ENCODE assay signal across 9 cellular contexts in the genomic region with DNA sequence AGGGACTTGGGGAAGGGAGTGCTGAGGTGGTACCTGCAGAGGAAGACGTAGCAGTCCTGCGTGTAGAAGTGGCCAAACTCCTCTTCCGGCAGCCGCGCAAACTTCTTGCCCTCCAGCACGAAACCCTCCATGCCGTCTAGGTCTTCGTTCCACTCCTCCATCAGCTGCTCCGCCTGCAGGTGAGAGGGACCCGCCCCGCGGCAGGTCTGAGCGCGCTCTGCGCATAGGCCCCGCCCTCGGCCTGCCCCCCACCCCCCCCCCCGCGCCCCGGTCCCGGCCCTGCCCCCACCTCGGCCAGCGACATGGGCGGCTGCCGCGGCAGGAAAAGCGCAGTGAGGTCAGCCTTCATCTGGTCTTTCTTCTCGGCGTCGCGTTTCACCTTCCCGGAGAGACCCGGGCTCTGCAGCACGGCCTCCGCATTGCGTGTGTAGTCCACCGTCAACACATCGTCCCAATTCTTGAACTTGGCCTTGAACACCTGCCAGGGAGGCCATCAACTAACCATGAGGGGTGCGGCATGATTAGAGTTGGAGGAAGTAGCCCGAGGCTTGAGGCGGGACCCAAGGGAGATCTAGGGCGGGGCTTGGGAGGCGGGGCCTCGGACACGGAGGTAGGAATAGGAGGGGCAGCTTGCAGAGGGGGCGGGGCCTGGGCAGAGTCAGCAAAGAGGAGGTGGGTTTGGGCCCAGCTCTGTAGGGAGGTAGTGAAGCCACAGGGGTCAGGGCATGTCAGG. TPM values are rescaled to one million over a fixed set of nuclear protein-coding genes. Genes with fewer than 3 reads are reported as not detected.
DNase-seq lines count a peak whose midpoint lies in the region; ATAC-seq and TF ChIP-seq lines count a peak whose summit lies in the region.
"Had no signal": no experiment of that assay in that cellular context is flagged by ENCODE, and none has a peak within 500 bp of the region (broad histone marks: within the 10 kb centered on the region; RNA-seq: fewer than 3 reads in every experiment).

No MANE protein-coding gene starts in this region.

- no peaks in the 10 kb centered on the region for H3K79me2 ChIP-seq in GM23248 (ENCODE audit: insufficient read depth)
- H3K79me2 ChIP-seq in OCI-LY7 (ENCODE audit: insufficient read depth, low read depth, low read length), result no peaks in the 10 kb centered on the region

- H3K9ac ChIP-seq in GM23248 (no peak overlapping the region), mesenchymal stem cell (ENCODE audit: low read length) (no peak overlapping the region)
- H3K9ac ChIP-seq: parathyroid adenoma had no signal

- H4K91ac ChIP-seq in mesenchymal stem cell (ENCODE audit: low read length), result no peak overlapping the region

- no peaks in the 10 kb centered on the region for H3K27me3 Mint-ChIP-seq in activated T-helper 1 cell treated with anti-CD3 and anti-CD28 coated beads, Interleukin-12 subunit alpha, Interleukin-12 subunit beta, Interleukin-2, Interleukin-4 antibody, amounts not matched to agents 30 ng/mL and 10 ng/mL and 1 ng/mL, durations not matched to agents 14 hours and 24 hours and 36 hours (ENCODE audit: insufficient read depth)

- H3K79me1 ChIP-seq in mesenchymal stem cell (replicated peaks; ENCODE audit: low read length, poor library complexity, severe bottlenecking), result peaks cover 34% of the 10 kb centered on the region

- peak; percentile 63 for DNase-seq in GM23248
- peak; percentile 56 for DNase-seq in OCI-LY7 (ENCODE audit: low spot score)
- DNase-seq in dorsolateral prefrontal cortex, result no peak
- DNase-seq in mesenchymal stem cell, result peak; percentile 33
- no peak for DNase-seq in activated T-helper 1 cell treated with anti-CD3 and anti-CD28 coated beads, Interleukin-12 subunit alpha, Interleukin-12 subunit beta, Interleukin-2, Interleukin-4 antibody, amounts not matched to agents 30 ng/mL and 10 ng/mL and 1 ng/mL, durations not matched to agents 14 hours and 24 hours and 36 hours (ENCODE audit: low spot score)

- no peak overlapping the region for H2BK12ac ChIP-seq in mesenchymal stem cell (ENCODE audit: low read length in 2 of 2)

- no peaks in the 10 kb centered on the region for H3K4me1 ChIP-seq in GM23248 (ENCODE audit: insufficient read depth)
- H3K4me1 ChIP-seq in OCI-LY7 (ENCODE audit: insufficient read depth, low read length, poor library complexity, severe bottlenecking), result no peaks in the 10 kb centered on the region
- peaks cover 5% of the 10 kb centered on the region for H3K4me1 ChIP-seq in mesenchymal stem cell (ENCODE audit: control insufficient read depth, insufficient read depth, low read depth, low read length)
- H3K4me1 ChIP-seq: parathyroid adenoma had no signal

- H3K4me1 Mint-ChIP-seq in activated T-helper 1 cell treated with anti-CD3 and anti-CD28 coated beads, Interleukin-12 subunit alpha, Interleukin-12 subunit beta, Interleukin-2, Interleukin-4 antibody, amounts not matched to agents 30 ng/mL and 10 ng/mL and 1 ng/mL, durations not matched to agents 14 hours and 24 hours and 36 hours (ENCODE audit: low read depth), result peaks cover 4% of the 10 kb centered on the region

- H3K27ac ChIP-seq in 22Rv1, result peak overlapping the region; percentile 85
- no peak overlapping the region for H3K27ac ChIP-seq in GM23248
- no peak overlapping the region for H3K27ac ChIP-seq in OCI-LY7 (ENCODE audit: low read depth, low read length, poor library complexity, severe bottlenecking)
- H3K27ac ChIP-seq in dorsolateral prefrontal cortex, result peak overlapping the region in 55 of 59 donors; percentile 19 to 91 (median 77)
- no peak overlapping the region for H3K27ac ChIP-seq in mesenchymal stem cell (ENCODE audit: low read length, poor library complexity, severe bottlenecking)
- H3K27ac ChIP-seq: parathyroid adenoma had no signal

- H3K36me3 Mint-ChIP-seq in activated T-helper 1 cell treated with anti-CD3 and anti-CD28 coated beads, Interleukin-12 subunit alpha, Interleukin-12 subunit beta, Interleukin-2, Interleukin-4 antibody, amounts not matched to agents 30 ng/mL and 10 ng/mL and 1 ng/mL, durations not matched to agents 14 hours and 24 hours and 36 hours (ENCODE audit: low read depth), result peaks cover 26% of the 10 kb centered on the region

- H3K4me3 Mint-ChIP-seq in activated T-helper 1 cell treated with anti-CD3 and anti-CD28 coated beads, Interleukin-12 subunit alpha, Interleukin-12 subunit beta, Interleukin-2, Interleukin-4 antibody, amounts not matched to agents 30 ng/mL and 10 ng/mL and 1 ng/mL, durations not matched to agents 14 hours and 24 hours and 36 hours, result no peak overlapping the region

- ATAC-seq in HG02623 (IDR thresholded peaks at IDR 0.05; ENCODE audit: unreplicated experiment), result no peak
- ATAC-seq in GM18520 (IDR thresholded peaks at IDR 0.05; ENCODE audit: unreplicated experiment), result no peak

- no peak overlapping the region for H4K8ac ChIP-seq in mesenchymal stem cell (ENCODE audit: low read length)

- in situ Hi-C loops in GM23248 (cut with MboI), result no loop called here

- no peak overlapping the region for H3K18ac ChIP-seq in mesenchymal stem cell (ENCODE audit: low read depth in 1 of 2, low read length in 2 of 2)

- peaks cover 36% of the 10 kb centered on the region; the same call in 1 of the 2 replicates for H3K36me3 ChIP-seq in GM23248 (ENCODE audit: low read depth)
- peaks cover 62% of the 10 kb centered on the region for H3K36me3 ChIP-seq in OCI-LY7 (ENCODE audit: insufficient read depth, low read length)
- peaks cover 86 to 88% of the 10 kb centered on the region in 2 experiments for H3K36me3 ChIP-seq in mesenchymal stem cell (ENCODE audit: control insufficient read depth in 1 of 2, insufficient read depth in 2 of 2, low read depth in 1 of 2, low read length in 2 of 2)

- H3K23ac ChIP-seq in mesenchymal stem cell (ENCODE audit: low read length in 2 of 2), result no peak overlapping the region

- H4K20me1 ChIP-seq in GM23248 (ENCODE audit: insufficient read depth) (no peaks in the 10 kb centered on the region), OCI-LY7 (ENCODE audit: insufficient read depth, low read length) (no peaks in the 10 kb centered on the region)

- H3K4me3 ChIP-seq in GM23248 (no peak overlapping the region), OCI-LY7 (ENCODE audit: low read depth, low read length, poor library complexity, severe bottlenecking) (no peak overlapping the region), dorsolateral prefrontal cortex (no peak overlapping the region), mesenchymal stem cell (ENCODE audit: insufficient read depth in 1 of 2, low read depth in 1 of 2, low read length in 2 of 2) (peak overlapping the region in 1 of 2 experiments; percentile 31)

- H3K9me2 ChIP-seq in GM23248 (ENCODE audit: insufficient read depth), result no peaks in the 10 kb centered on the region
- H3K9me2 ChIP-seq in OCI-LY7 (ENCODE audit: insufficient read depth, low read length), result no peaks in the 10 kb centered on the region

- H3K14ac ChIP-seq in mesenchymal stem cell (ENCODE audit: low read length in 2 of 2), result no peak overlapping the region

- BruUV-seq in OCI-LY7 (replicated peaks; lab: Mats Ljungman, UMichigan), result no TSS peak

- no peak overlapping the region for H2BK120ac ChIP-seq in mesenchymal stem cell (ENCODE audit: low read depth, low read length)

- intact Hi-C loops in OCI-LY7 (cut with micrococcal nuclease; ENCODE audit: unreplicated experiment) (loop anchor here (5.0 kb wide), 1 partner anchor 70 kb away; the partner anchor contains the start of gene SMCR8), dorsolateral prefrontal cortex (cut with DNase I) (loop anchor here (5.0 to 10.0 kb wide), 3 partner anchors 115 to 378 kb away; partner anchors contain the start of gene SHMT1 (in 2 of the 2))
- intact Hi-C loops in activated T-helper 1 cell treated with anti-CD3 and anti-CD28 coated beads, Interleukin-12 subunit alpha, Interleukin-12 subunit beta, Interleukin-2, Interleukin-4 antibody, amounts not matched to agents 30 ng/mL and 10 ng/mL and 1 ng/mL, durations not matched to agents 14 hours and 24 hours and 36 hours (cut with micrococcal nuclease), result no loop called here

- no peaks in the 10 kb centered on the region for H3K9me3 Mint-ChIP-seq in activated T-helper 1 cell treated with anti-CD3 and anti-CD28 coated beads, Interleukin-12 subunit alpha, Interleukin-12 subunit beta, Interleukin-2, Interleukin-4 antibody, amounts not matched to agents 30 ng/mL and 10 ng/mL and 1 ng/mL, durations not matched to agents 14 hours and 24 hours and 36 hours

- H3K9me3 ChIP-seq in GM23248 (ENCODE audit: low read depth) (no peaks in the 10 kb centered on the region), OCI-LY7 (ENCODE audit: low read length) (no peaks in the 10 kb centered on the region), mesenchymal stem cell (ENCODE audit: control insufficient read depth, low read length) (no peaks in the 10 kb centered on the region)

- H2AFZ ChIP-seq in GM23248 (no peak overlapping the region), OCI-LY7 (ENCODE audit: low read length) (no peak overlapping the region), mesenchymal stem cell (ENCODE audit: low read depth, low read length) (no peak overlapping the region)
- H2AFZ ChIP-seq: parathyroid adenoma had no signal

- CTCF ChIA-PET in OCI-LY7 (lab: Charles Lee; ENCODE audit: unreplicated experiment), result no interaction called here

- no peak overlapping the region for H2BK5ac ChIP-seq in mesenchymal stem cell (ENCODE audit: low read depth, low read length, poor library complexity, severe bottlenecking)

- H3F3A ChIP-seq in GM23248 (ENCODE audit: insufficient read depth), result peaks cover 6% of the 10 kb centered on the region; the same call in 1 of the 2 replicates

- WGBS in GM23248 (ENCODE audit: low coverage in 1 of 2, low lambda C conversion rate in 2 of 2, missing lambda C conversion rate in 2 of 2), 2 experiments, result 55 to 64% methylated on average over 29 to 46 of the region's 46 CpGs
- 50% methylated on average over 36 of the region's 46 CpGs for WGBS in mesenchymal stem cell

- TF ChIP-seq CTCF in 22Rv1 (IDR thresholded peaks at IDR 0.05) (no peak), OCI-LY7 (conservative IDR thresholded peaks at IDR 0.05; ENCODE audit: low read length) (no peak), dorsolateral prefrontal cortex (IDR thresholded peaks at IDR 0.05 in 54 of 56, conservative IDR thresholded peaks at IDR 0.05 in 2 of 56; ENCODE audit: low read depth in 1 of 56, partially characterized antibody in 56 of 56) (no peak)

- POLR2A ChIA-PET in OCI-LY7 (lab: Charles Lee), result no interaction called here

- H3K27me3 ChIP-seq in GM23248 (replicated peaks; ENCODE audit: insufficient read depth), result no peaks in the 10 kb centered on the region
- H3K27me3 ChIP-seq in dorsolateral prefrontal cortex, result no peaks in the 10 kb centered on the region
- H3K27me3 ChIP-seq in mesenchymal stem cell (ENCODE audit: control insufficient read depth in 1 of 2, insufficient read depth in 1 of 2, low read length in 2 of 2), result no peaks in the 10 kb centered on the region

- no peak overlapping the region for H3K4me2 ChIP-seq in GM23248 (ENCODE audit: unreplicated experiment)
- H3K4me2 ChIP-seq in OCI-LY7 (ENCODE audit: low read length), result no peak overlapping the region
- no peak overlapping the region for H3K4me2 ChIP-seq in mesenchymal stem cell (ENCODE audit: low read length, poor library complexity, severe bottlenecking)

- no peak overlapping the region for H2AK5ac ChIP-seq in mesenchymal stem cell (ENCODE audit: low read length, severe bottlenecking)

- H3K4ac ChIP-seq in mesenchymal stem cell (ENCODE audit: low read depth in 1 of 2, low read length in 2 of 2), result no peak overlapping the region

- peak overlapping the region; percentile 7 for H2BK15ac ChIP-seq in mesenchymal stem cell (ENCODE audit: low read depth, poor library complexity, severe bottlenecking)

- H3K27ac Mint-ChIP-seq in activated T-helper 1 cell treated with anti-CD3 and anti-CD28 coated beads, Interleukin-12 subunit alpha, Interleukin-12 subunit beta, Interleukin-2, Interleukin-4 antibody, amounts not matched to agents 30 ng/mL and 10 ng/mL and 1 ng/mL, durations not matched to agents 14 hours and 24 hours and 36 hours, result no peak overlapping the region

RNA-seq across cellular contexts. Expression of gene FLII, which starts 11.5 kb away (rescaled TPM):
- 250 and 306 TPM in 2 replicates for total RNA-seq in GM23248 (2014; rRNA removed; shearing (Covaris generic))
- polyA plus RNA-seq in GM23248 (2016; fragmentation: Nextera tagmentation; extraction: Ambion mirVana), result 187 TPM in 2 replicates
- 141 and 155 TPM in 2 replicates for total RNA-seq in OCI-LY7 (2014; rRNA removed; shearing (Covaris generic))
- 219 and 235 TPM in 2 replicates for total RNA-seq in OCI-LY7 (2022)
- total RNA-seq in dorsolateral prefrontal cortex, result 100 to 1,000 TPM in 118 of 120 experiments, 10 to 100 TPM in 2; 86.1 to 217 (median 147) TPM
- polyA plus RNA-seq in mesenchymal stem cell (2013, experiment 1 of 2), result 181 TPM
- 174 TPM for polyA plus RNA-seq in mesenchymal stem cell (2013, experiment 2 of 2)
- total RNA-seq in activated T-helper 1 cell treated with anti-CD3 and anti-CD28 coated beads, Interleukin-12 subunit alpha, Interleukin-12 subunit beta, Interleukin-2, Interleukin-4 antibody, amounts not matched to agents 30 ng/mL and 10 ng/mL and 1 ng/mL, durations not matched to agents 14 hours and 24 hours and 36 hours, result 268 and 275 TPM in 2 replicates

RNA-seq across cellular contexts. Expression of gene MIEF2, which starts 13.4 kb away (rescaled TPM):
- 13.8 and 26.4 TPM in 2 replicates for total RNA-seq in GM23248 (2014; rRNA removed; shearing (Covaris generic))
- polyA plus RNA-seq in GM23248 (2016; fragmentation: Nextera tagmentation; extraction: Ambion mirVana), result 8.8 and 10.0 TPM in 2 replicates
- total RNA-seq in OCI-LY7 (2014; rRNA removed; shearing (Covaris generic)), result 7.6 and 7.9 TPM in 2 replicates
- total RNA-seq in OCI-LY7 (2022), result 11.8 and 12.7 TPM in 2 replicates
- 10 to 100 TPM; 12.6 to 31.3 (median 19.8) TPM for total RNA-seq in dorsolateral prefrontal cortex
- 3.5 TPM for polyA plus RNA-seq in mesenchymal stem cell (2013, experiment 1 of 2)
- 3.6 TPM for polyA plus RNA-seq in mesenchymal stem cell (2013, experiment 2 of 2)
- 5.8 and 7.0 TPM in 2 replicates for total RNA-seq in activated T-helper 1 cell treated with anti-CD3 and anti-CD28 coated beads, Interleukin-12 subunit alpha, Interleukin-12 subunit beta, Interleukin-2, Interleukin-4 antibody, amounts not matched to agents 30 ng/mL and 10 ng/mL and 1 ng/mL, durations not matched to agents 14 hours and 24 hours and 36 hours

RNA-seq across cellular contexts. Expression of gene LLGL1, which starts 21.6 kb away (rescaled TPM):
- total RNA-seq in GM23248 (2014; rRNA removed; shearing (Covaris generic)), result 37.3 and 40.3 TPM in 2 replicates
- polyA plus RNA-seq in GM23248 (2016; fragmentation: Nextera tagmentation; extraction: Ambion mirVana), result 3.4 and 3.5 TPM in 2 replicates
- 11.9 and 14.1 TPM in 2 replicates for total RNA-seq in OCI-LY7 (2014; rRNA removed; shearing (Covaris generic))
- 19.9 and 20.8 TPM in 2 replicates for total RNA-seq in OCI-LY7 (2022)
- 100 to 1,000 TPM in 8 of 120 experiments, 10 to 100 TPM in 112; 30.0 to 174 (median 53.4) TPM for total RNA-seq in dorsolateral prefrontal cortex
- 13.5 TPM for polyA plus RNA-seq in mesenchymal stem cell (2013, experiment 1 of 2)
- 13.0 TPM for polyA plus RNA-seq in mesenchymal stem cell (2013, experiment 2 of 2)
- total RNA-seq in activated T-helper 1 cell treated with anti-CD3 and anti-CD28 coated beads, Interleukin-12 subunit alpha, Interleukin-12 subunit beta, Interleukin-2, Interleukin-4 antibody, amounts not matched to agents 30 ng/mL and 10 ng/mL and 1 ng/mL, durations not matched to agents 14 hours and 24 hours and 36 hours, result 22.6 and 23.4 TPM in 2 replicates

Comparison
In these comparisons a context has a peak if more than half of its experiments do, and no peak if none do; other contexts are left out.
1. H3K27ac ChIP-seq: peak in 22Rv1 (single experiment) and dorsolateral prefrontal cortex (55 of 59); none in GM23248 (single experiment), OCI-LY7 (single experiment) and mesenchymal stem cell (single experiment).
2. DNase-seq: peak in GM23248 (single experiment), OCI-LY7 (single experiment) and mesenchymal stem cell (single experiment); none in dorsolateral prefrontal cortex (0 of 10) and activated T-helper 1 cell treated with anti-CD3 and anti-CD28 coated beads, Interleukin-12 subunit alpha, Interleukin-12 subunit beta, Interleukin-2, Interleukin-4 antibody, amounts not matched to agents 30 ng/mL and 10 ng/mL and 1 ng/mL, durations not matched to agents 14 hours and 24 hours and 36 hours (single experiment).